25 cellular contexts compared by ENCODE assay signal in the genomic region with DNA sequence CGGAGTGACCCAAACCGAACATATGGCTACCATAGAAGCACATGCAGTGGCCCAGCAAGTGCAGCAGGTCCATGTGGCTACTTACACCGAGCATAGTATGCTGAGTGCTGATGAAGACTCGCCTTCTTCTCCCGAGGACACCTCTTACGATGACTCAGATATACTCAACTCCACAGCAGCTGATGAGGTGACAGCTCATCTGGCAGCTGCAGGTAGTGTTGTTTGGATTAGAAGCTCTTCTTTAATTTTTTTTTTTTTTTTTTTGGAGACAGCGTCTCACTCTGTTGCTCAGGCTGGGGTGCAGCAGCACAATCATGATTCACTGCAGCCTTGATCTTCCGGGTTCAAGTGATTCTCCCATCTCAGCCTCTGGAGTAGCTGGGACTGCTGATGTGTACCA.
DNase-seq lines count a peak whose midpoint lies in the region; ATAC-seq and TF ChIP-seq lines count a peak whose summit lies in the region.
"Had no signal": no experiment of that assay in that cellular context is flagged by ENCODE, and none has a peak within 500 bp of the region (broad histone marks: within the 10 kb centered on the region; RNA-seq: fewer than 3 reads in every experiment).

No MANE protein-coding gene starts in this region.

- no peak for TF ChIP-seq POLR2A in erythroblast (IDR thresholded peaks at IDR 0.05; ENCODE audit: low read length)

- DNase-seq in stimulated activated naive CD8-positive, alpha-beta T cell treated with anti-CD3 and anti-CD28 coated beads, Interleukin-15, Interleukin-2, amounts not matched to agents 100 U/mL and 50 U/mL, for 24 hours, result no peak
- DNase-seq in stimulated activated naive CD8-positive, alpha-beta T cell treated with anti-CD3 and anti-CD28 coated beads, Interleukin-15, amount 100 ng/mL, for 72 hours, result no peak
- DNase-seq in RWPE2 (ENCODE audit: low spot score) (peak; percentile 56), glomerular visceral epithelial cell (ENCODE audit: extremely low spot score) (peak; percentile 9), erythroblast (lab: John Stamatoyannopoulos, UW) (no peak), GM10266 (ENCODE audit: extremely low spot score) (no peak)
- DNase-seq: activated CD4-positive, CD25-positive, alpha-beta regulatory T cell treated with anti-CD3 and anti-CD28 coated beads, Interleukin-2, amount 50 U/mL, for 72 hours; activated effector memory CD4-positive, alpha-beta T cell treated with Interleukin-2 at 50 U/mL for 16 hours; activated naive CD8-positive, alpha-beta T cell treated with anti-CD3 and anti-CD28 coated beads, Interleukin-2, amount 50 U/mL, for 24 hours; CD4-positive, alpha-beta memory T cell; DMS 273 treated with DMSO at 0.1 percent for 48 hours; effector memory CD8-positive, alpha-beta T cell; GF-D8; heart left ventricle; NCI-H1694; NCI-H69; ovary; right cardiac atrium; T1000 had no signal

- peaks cover 11% of the 10 kb centered on the region for H3K9me3 ChIP-seq in RWPE2 (ENCODE audit: severe bottlenecking)
- H3K9me3 ChIP-seq: suprapubic skin had no signal

- peaks cover 32% of the 10 kb centered on the region for H3K36me3 ChIP-seq in RWPE2 (ENCODE audit: low read depth)
- H3K36me3 ChIP-seq: ovary had no signal

- no peaks in the 10 kb centered on the region for H3K27me3 ChIP-seq in RWPE2 (ENCODE audit: insufficient read depth, poor library complexity, severe bottlenecking)
- H3K27me3 ChIP-seq: heart left ventricle, ovary, suprapubic skin had no signal

- no peaks in the 10 kb centered on the region for H3K27me3 Mint-ChIP-seq in stimulated activated naive CD8-positive, alpha-beta T cell treated with anti-CD3 and anti-CD28 coated beads, Interleukin-15, amount 100 ng/mL, for 72 hours
- H3K27me3 Mint-ChIP-seq: activated naive CD8-positive, alpha-beta T cell treated with anti-CD3 and anti-CD28 coated beads, Interleukin-2, amount 50 U/mL, for 24 hours; CD4-positive, alpha-beta memory T cell; effector memory CD8-positive, alpha-beta T cell had no signal

- ATAC-seq in stimulated activated naive CD8-positive, alpha-beta T cell treated with anti-CD3 and anti-CD28 coated beads, Interleukin-15, Interleukin-2, amounts not matched to agents 100 U/mL and 50 U/mL, for 24 hours, result peak; percentile 45
- no peak for ATAC-seq in stimulated activated naive CD8-positive, alpha-beta T cell treated with anti-CD3 and anti-CD28 coated beads, Interleukin-15, amount 100 ng/mL, for 72 hours
- ATAC-seq in RWPE2 (ENCODE audit: low read depth) (peak; percentile 89), HG03045 (IDR thresholded peaks at IDR 0.05; ENCODE audit: unreplicated experiment) (no peak)
- ATAC-seq: activated naive CD8-positive, alpha-beta T cell treated with anti-CD3 and anti-CD28 coated beads, Interleukin-2, amount 50 U/mL, for 24 hours; effector memory CD8-positive, alpha-beta T cell; heart left ventricle; left lobe of liver; right cardiac atrium; Right ventricle myocardium inferior had no signal

- no peak overlapping the region for H3K4me3 Mint-ChIP-seq in stimulated activated naive CD8-positive, alpha-beta T cell treated with anti-CD3 and anti-CD28 coated beads, Interleukin-15, amount 100 ng/mL, for 72 hours
- H3K4me3 Mint-ChIP-seq: activated naive CD8-positive, alpha-beta T cell treated with anti-CD3 and anti-CD28 coated beads, Interleukin-2, amount 50 U/mL, for 24 hours; CD4-positive, alpha-beta memory T cell; effector memory CD8-positive, alpha-beta T cell; mesothelial cell of epicardium; nephron had no signal

- H3K27ac Mint-ChIP-seq in stimulated activated naive CD8-positive, alpha-beta T cell treated with anti-CD3 and anti-CD28 coated beads, Interleukin-15, amount 100 ng/mL, for 72 hours, result no peak overlapping the region
- H3K27ac Mint-ChIP-seq: activated naive CD8-positive, alpha-beta T cell treated with anti-CD3 and anti-CD28 coated beads, Interleukin-2, amount 50 U/mL, for 24 hours; CD4-positive, alpha-beta memory T cell; effector memory CD8-positive, alpha-beta T cell; mesothelial cell of epicardium; nephron had no signal

- peaks cover 3% of the 10 kb centered on the region for H3K4me1 ChIP-seq in RWPE2 (ENCODE audit: insufficient read depth, poor library complexity, severe bottlenecking)
- H3K4me1 ChIP-seq: suprapubic skin had no signal

- peaks cover 25% of the 10 kb centered on the region for H3K4me1 Mint-ChIP-seq in stimulated activated naive CD8-positive, alpha-beta T cell treated with anti-CD3 and anti-CD28 coated beads, Interleukin-15, amount 100 ng/mL, for 72 hours
- H3K4me1 Mint-ChIP-seq: mesothelial cell of epicardium, nephron had no signal

- peaks cover 18 to 20% of the 10 kb centered on the region in 2 donors for H3K9me3 Mint-ChIP-seq in stimulated activated naive CD8-positive, alpha-beta T cell treated with anti-CD3 and anti-CD28 coated beads, Interleukin-15, amount 100 ng/mL, for 72 hours

- H3K27ac ChIP-seq in RWPE2 (ENCODE audit: poor library complexity, severe bottlenecking), result no peak overlapping the region
- H3K27ac ChIP-seq: heart left ventricle, ovary, suprapubic skin had no signal

- no peak overlapping the region for H3K4me3 ChIP-seq in RWPE2 (ENCODE audit: severe bottlenecking)
- H3K4me3 ChIP-seq: heart left ventricle, ovary, suprapubic skin had no signal

- no peak for TF ChIP-seq CTCF in RWPE2 (IDR thresholded peaks at IDR 0.05; ENCODE audit: poor library complexity, severe bottlenecking)
- no peak for TF ChIP-seq CTCF in GM10266 (IDR thresholded peaks at IDR 0.05; ENCODE audit: control insufficient read depth, insufficient read depth, low read depth, missing control alignments)

Comparison
In these comparisons a context has a peak if more than half of its experiments do, and no peak if none do; other contexts are left out.
1. ATAC-seq: peak in stimulated activated naive CD8-positive, alpha-beta T cell treated with anti-CD3 and anti-CD28 coated beads, Interleukin-15, Interleukin-2, amounts not matched to agents 100 U/mL and 50 U/mL, for 24 hours (single experiment) and RWPE2 (single experiment); none in stimulated activated naive CD8-positive, alpha-beta T cell treated with anti-CD3 and anti-CD28 coated beads, Interleukin-15, amount 100 ng/mL, for 72 hours (single experiment) and HG03045 (single experiment).
2. DNase-seq: peak in RWPE2 (single experiment) and glomerular visceral epithelial cell (single experiment); none in stimulated activated naive CD8-positive, alpha-beta T cell treated with anti-CD3 and anti-CD28 coated beads, Interleukin-15, Interleukin-2, amounts not matched to agents 100 U/mL and 50 U/mL, for 24 hours (single experiment), stimulated activated naive CD8-positive, alpha-beta T cell treated with anti-CD3 and anti-CD28 coated beads, Interleukin-15, amount 100 ng/mL, for 72 hours (0 of 2), erythroblast (0 of 2) and GM10266 (single experiment).